Comparison of ENCODE assay signal across 17 cellular contexts in the genomic region with DNA sequence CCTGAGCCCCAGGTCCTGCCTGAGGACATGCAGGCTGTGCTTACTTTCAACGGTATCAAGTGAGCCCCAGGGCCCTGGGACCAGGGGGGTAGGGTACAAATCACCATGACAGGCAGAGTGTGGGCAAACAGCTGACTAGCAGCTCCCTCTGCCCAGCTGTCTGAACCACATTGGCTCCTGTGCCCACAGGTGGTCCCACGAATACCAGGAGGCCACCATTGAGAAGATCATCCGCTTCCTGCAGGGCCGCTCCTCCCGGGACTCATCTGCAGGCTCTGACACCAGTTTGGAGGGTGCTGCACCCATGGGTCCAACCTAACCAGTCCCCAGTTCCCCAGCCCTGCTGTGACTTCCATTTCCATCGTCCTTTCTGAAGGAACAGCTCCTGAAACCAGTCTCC. TPM values are rescaled to one million over a fixed set of nuclear protein-coding genes. Genes with fewer than 3 reads are reported as not detected.
DNase-seq lines count a peak whose midpoint lies in the region; ATAC-seq and TF ChIP-seq lines count a peak whose summit lies in the region.
"Had no signal": no experiment of that assay in that cellular context is flagged by ENCODE, and none has a peak within 500 bp of the region (broad histone marks: within the 10 kb centered on the region; RNA-seq: fewer than 3 reads in every experiment).

No MANE protein-coding gene starts in this region.

- intact Hi-C loops in right cardiac atrium (cut with DNase I): no loop called here
- intact Hi-C loops in heart left ventricle (cut with DNase I): no loop called here
- intact Hi-C loops in adrenal gland (cut with DNase I): no loop called here
- intact Hi-C loops in esophagus muscularis mucosa (cut with DNase I): no loop called here

- H3K36me3 ChIP-seq in heart left ventricle: peaks cover 0 to 75% (median 59%) of the 10 kb centered on the region in 9 donors
- peaks cover 0 to 68% of the 10 kb centered on the region in 2 donors for H3K36me3 ChIP-seq in adrenal gland (replicated peaks in 1 of 2)
- no peaks in the 10 kb centered on the region for H3K36me3 ChIP-seq in mesendoderm (ENCODE audit: control insufficient read depth, insufficient read depth, low read length)
- H3K36me3 ChIP-seq in esophagus muscularis mucosa: peaks cover 14 to 98% (median 64%) of the 10 kb centered on the region in 4 donors

- H3K4ac ChIP-seq in mesendoderm (ENCODE audit: low read depth, low read length): no peak overlapping the region

- no peaks in the 10 kb centered on the region for H3K4me1 ChIP-seq in right cardiac atrium (ENCODE audit: control insufficient read depth, insufficient read depth, low read length)
- peaks cover 0 to 22% (median 0%) of the 10 kb centered on the region in 12 donors for H3K4me1 ChIP-seq in heart left ventricle
- peaks cover 22 to 31% of the 10 kb centered on the region in 2 donors for H3K4me1 ChIP-seq in adrenal gland (replicated peaks in 1 of 2)
- H3K4me1 ChIP-seq in mesendoderm (ENCODE audit: control insufficient read depth, low read depth, low read length): peaks cover 22% of the 10 kb centered on the region
- H3K4me1 ChIP-seq in esophagus muscularis mucosa: no peaks in the 10 kb centered on the region
- H3K4me1 ChIP-seq: HAP-1 had no signal

- peak overlapping the region; percentile 41 for H2BK5ac ChIP-seq in mesendoderm (ENCODE audit: low read length)

- no peak overlapping the region for H3K9ac ChIP-seq in mesendoderm (ENCODE audit: low read length)
- H3K9ac ChIP-seq: GM23248 had no signal

- H4K5ac ChIP-seq in mesendoderm (ENCODE audit: low read length): no peak overlapping the region

- no peak overlapping the region for H3K23ac ChIP-seq in mesendoderm (ENCODE audit: low read length)

- H2BK120ac ChIP-seq in mesendoderm (ENCODE audit: low read depth, low read length): no peak overlapping the region

- no peak overlapping the region for H3K4me2 ChIP-seq in mesendoderm (ENCODE audit: low read length)

- TF ChIP-seq CTCF in heart left ventricle (IDR thresholded peaks at IDR 0.05) (no peak), adrenal gland (IDR thresholded peaks at IDR 0.05) (no peak), esophagus muscularis mucosa (IDR thresholded peaks at IDR 0.05) (no peak)

- H3K4me3 ChIP-seq in right cardiac atrium (ENCODE audit: low read length): no peak overlapping the region
- H3K4me3 ChIP-seq in heart left ventricle: no peak overlapping the region
- no peak overlapping the region for H3K4me3 ChIP-seq in adrenal gland
- no peak overlapping the region for H3K4me3 ChIP-seq in mesendoderm (ENCODE audit: low read length)
- no peak overlapping the region for H3K4me3 ChIP-seq in esophagus muscularis mucosa
- H3K4me3 ChIP-seq: BLaER1 treated with 17β-estradiol and CSF1 and Interleukin-3, amounts not matched to agents 10 nM and 100 nM; GM23248; HAP-1 had no signal

- no peak overlapping the region for H2AK5ac ChIP-seq in mesendoderm (ENCODE audit: low read length)

- ATAC-seq in right cardiac atrium: peak; percentile 5 to 8
- no peak for ATAC-seq in heart left ventricle
- ATAC-seq in GM21526 (IDR thresholded peaks at IDR 0.05; ENCODE audit: low FRiP score, unreplicated experiment): no peak

- H3K56ac ChIP-seq in mesendoderm (ENCODE audit: low read length): peak overlapping the region; percentile 18

- H4K8ac ChIP-seq in mesendoderm (ENCODE audit: low read depth, low read length): no peak overlapping the region

- H3K18ac ChIP-seq in mesendoderm (ENCODE audit: low read length): no peak overlapping the region

- TF ChIP-seq POLR2A in heart left ventricle (IDR thresholded peaks at IDR 0.05) (no peak), adrenal gland (IDR thresholded peaks at IDR 0.05) (no peak), esophagus muscularis mucosa (IDR thresholded peaks at IDR 0.05; ENCODE audit: low read depth) (no peak)

- no peak overlapping the region for H2BK15ac ChIP-seq in mesendoderm (replicated peaks; ENCODE audit: low read depth)

- WGBS in right cardiac atrium: 91% methylated on average over 6 of the region's 6 CpGs
- 85 to 94% (median 88%) methylated on average over 5 to 6 of the region's 6 CpGs for WGBS in heart left ventricle, 4 donors
- WGBS in adrenal gland, 4 donors: 82 to 89% (median 85%) methylated on average over 5 to 6 of the region's 6 CpGs
- no CpG with 5 or more reads among the region's 6 CpGs for WGBS in mesendoderm (ENCODE audit: extremely low coverage, insufficient coverage, low lambda C conversion rate)
- 92% methylated on average over 6 of the region's 6 CpGs for WGBS in esophagus muscularis mucosa

- H3K27ac ChIP-seq in right cardiac atrium (ENCODE audit: low read length): no peak overlapping the region
- no peak overlapping the region for H3K27ac ChIP-seq in heart left ventricle
- peak overlapping the region in 3 of 5 donors; percentile 29 to 77 (median 56) for H3K27ac ChIP-seq in adrenal gland
- H3K27ac ChIP-seq in mesendoderm (ENCODE audit: low read depth, low read length): peak overlapping the region; percentile 5
- H3K27ac ChIP-seq in esophagus muscularis mucosa (replicated peaks in 1 of 4): no peak overlapping the region
- H3K27ac ChIP-seq: 22Rv1, GM23248 had no signal

- H3K79me2 ChIP-seq in mesendoderm (ENCODE audit: control insufficient read depth, insufficient read depth, low read length): no peaks in the 10 kb centered on the region

- H3K27me3 ChIP-seq in right cardiac atrium (ENCODE audit: control insufficient read depth, insufficient read depth): no peaks in the 10 kb centered on the region
- H3K27me3 ChIP-seq in heart left ventricle: no peaks in the 10 kb centered on the region
- H3K27me3 ChIP-seq in adrenal gland: no peaks in the 10 kb centered on the region
- no peaks in the 10 kb centered on the region for H3K27me3 ChIP-seq in mesendoderm (ENCODE audit: insufficient read depth, low read length, poor library complexity)
- H3K27me3 ChIP-seq in esophagus muscularis mucosa: no peaks in the 10 kb centered on the region
- H3K27me3 ChIP-seq: BLaER1 treated with 17β-estradiol and CSF1 and Interleukin-3, amounts not matched to agents 10 nM and 100 nM had no signal

- H3K79me1 ChIP-seq in mesendoderm (ENCODE audit: low read length): no peaks in the 10 kb centered on the region

- no peaks in the 10 kb centered on the region for H3K9me3 ChIP-seq in right cardiac atrium (ENCODE audit: control insufficient read depth, low read length)
- H3K9me3 ChIP-seq in heart left ventricle: no peaks in the 10 kb centered on the region
- no peaks in the 10 kb centered on the region for H3K9me3 ChIP-seq in adrenal gland (replicated peaks in 1 of 3)
- H3K9me3 ChIP-seq in esophagus muscularis mucosa: no peaks in the 10 kb centered on the region
- H3K9me3 ChIP-seq: BLaER1 treated with 17β-estradiol and CSF1 and Interleukin-3, amounts not matched to agents 10 nM and 100 nM; HAP-1 had no signal

- no peak for TF ChIP-seq EP300 in esophagus muscularis mucosa (IDR thresholded peaks at IDR 0.05)

- DNase-seq in right cardiac atrium (no peak), heart left ventricle (no peak), adrenal gland (no peak), mesendoderm (no peak), esophagus muscularis mucosa (ENCODE audit: extremely low spot score) (no peak)
- no peak for DNase-seq in activated naive CD4-positive, alpha-beta T cell treated with anti-CD3 and anti-CD28 coated beads, Interleukin-2, amount 50 U/mL, for 16 hours
- DNase-seq: ACHN; Calu3; CD4-positive, CD25-positive, alpha-beta regulatory T cell; DMS 273 treated with DMSO at 0.1 percent for 48 hours; GM23248 had no signal

RNA-seq across cellular contexts. Expression of gene SLC46A1, which starts 10.0 kb away (rescaled TPM):
- total RNA-seq in right cardiac atrium: 1 to 10 TPM; 5.3 to 9.2 (median 7.6) TPM
- 3.0 TPM for polyA plus RNA-seq in right cardiac atrium
- 10 to 100 TPM in 2 of 9 donors, 1 to 10 TPM in 7; 3.4 to 13.9 (median 4.7) TPM for total RNA-seq in heart left ventricle
- 1 to 10 TPM; 2.6 to 3.7 TPM for polyA plus RNA-seq in heart left ventricle
- 10 to 100 TPM; 35.6 to 79.8 (median 49.9) TPM for total RNA-seq in adrenal gland
- 100 to 1,000 TPM in 1 of 3 donors, 10 to 100 TPM in 2; 13.3 to 104 (median 15.4) TPM for polyA plus RNA-seq in adrenal gland
- 7.0 TPM for polyA plus RNA-seq in mesendoderm (2013, experiment 1 of 2)
- polyA plus RNA-seq in mesendoderm (2013, experiment 2 of 2): 6.5 TPM
- total RNA-seq in esophagus muscularis mucosa: 1 to 10 TPM; 4.6 to 9.6 (median 7.4) TPM

RNA-seq across cellular contexts. Expression of gene SARM1, which starts 24.5 kb away (rescaled TPM):
- 1 to 10 TPM; 5.8 to 8.9 (median 7.1) TPM for total RNA-seq in right cardiac atrium
- polyA plus RNA-seq in right cardiac atrium: 4.0 TPM
- total RNA-seq in heart left ventricle: 10 to 100 TPM in 4 of 9 donors, 1 to 10 TPM in 5; 4.7 to 11.3 (median 8.5) TPM
- 1 to 10 TPM; 3.7 to 4.4 TPM for polyA plus RNA-seq in heart left ventricle
- 10 to 100 TPM; 20.7 to 40.0 (median 28.2) TPM for total RNA-seq in adrenal gland
- 10 to 100 TPM; 10.8 to 22.6 (median 16.0) TPM for polyA plus RNA-seq in adrenal gland
- 2.2 TPM for polyA plus RNA-seq in mesendoderm (2013, experiment 1 of 2)
- polyA plus RNA-seq in mesendoderm (2013, experiment 2 of 2): 2.6 TPM
- 10 to 100 TPM in 3 of 4 donors, 1 to 10 TPM in 1; 8.3 to 24.9 (median 13.8) TPM for total RNA-seq in esophagus muscularis mucosa

RNA-seq across cellular contexts. Expression of gene VTN, which starts 25.9 kb away (rescaled TPM):
- total RNA-seq in right cardiac atrium (10 to 100 TPM in 1 of 4 donors, 1 to 10 TPM in 3; 3.8 to 10.5 (median 4.1) TPM), heart left ventricle (100 to 1,000 TPM in 2 of 9 donors, 10 to 100 TPM in 7; 28.0 to 120 (median 67.3) TPM), adrenal gland (100 to 1,000 TPM; 140 to 470 (median 223) TPM), esophagus muscularis mucosa (1 to 10 TPM in 1 of 4 donors, under 1 TPM in 3; under 0.01 to 1.3 (median 0.58) TPM)
- polyA plus RNA-seq in right cardiac atrium (3.8 TPM), heart left ventricle (10 to 100 TPM; 16.9 to 29.5 TPM), adrenal gland (100 to 1,000 TPM in 2 of 3 donors, 10 to 100 TPM in 1; 69.9 to 184 (median 122) TPM)
- not detected for polyA plus RNA-seq in mesendoderm (2013, experiment 1 of 2)
- 0.04 TPM for polyA plus RNA-seq in mesendoderm (2013, experiment 2 of 2)
- total RNA-seq: Calu3; CD4-positive, CD25-positive, alpha-beta regulatory T cell; Daoy; GM23248; HT-29 had no signal

RNA-seq across cellular contexts. Expression of gene SEBOX, which starts 31.0 kb away (rescaled TPM):
- not detected for total RNA-seq in right cardiac atrium
- not detected for polyA plus RNA-seq in right cardiac atrium
- total RNA-seq in heart left ventricle: not detected
- polyA plus RNA-seq in heart left ventricle: not detected
- total RNA-seq in adrenal gland: not detected
- not detected for polyA plus RNA-seq in adrenal gland
- not detected for polyA plus RNA-seq in mesendoderm (2013, experiment 1 of 2)
- not detected for polyA plus RNA-seq in mesendoderm (2013, experiment 2 of 2)
- total RNA-seq in esophagus muscularis mucosa: not detected
- total RNA-seq: Calu3; CD4-positive, CD25-positive, alpha-beta regulatory T cell; Daoy; GM23248; HT-29 had no signal
- polyA plus RNA-seq: CD4-positive, CD25-positive, alpha-beta regulatory T cell; GM23248 had no signal

RNA-seq across cellular contexts. Expression of gene POLDIP2, which starts 38.6 kb away (rescaled TPM):
- total RNA-seq in right cardiac atrium: 10 to 100 TPM; 97.1 to 99.8 (median 98.6) TPM
- 95.6 TPM for polyA plus RNA-seq in right cardiac atrium
- 100 to 1,000 TPM; 125 to 194 (median 163) TPM for total RNA-seq in heart left ventricle
- 100 to 1,000 TPM in 1 of 2 donors, 10 to 100 TPM in 1; 97.8 to 186 TPM for polyA plus RNA-seq in heart left ventricle
- 100 to 1,000 TPM; 160 to 204 (median 180) TPM for total RNA-seq in adrenal gland
- polyA plus RNA-seq in adrenal gland: 100 to 1,000 TPM in 2 of 3 donors, 10 to 100 TPM in 1; 74.2 to 201 (median 111) TPM
- 70.0 TPM for polyA plus RNA-seq in mesendoderm (2013, experiment 1 of 2)
- 71.5 TPM for polyA plus RNA-seq in mesendoderm (2013, experiment 2 of 2)
- total RNA-seq in esophagus muscularis mucosa: 10 to 100 TPM; 67.7 to 97.5 (median 81.4) TPM

Comparison
In these comparisons a context has a peak if more than half of its experiments do, and no peak if none do; other contexts are left out.
1. ATAC-seq: peak in right cardiac atrium (2 of 2); none in heart left ventricle (0 of 4) and GM21526 (single experiment).
2. H3K27ac ChIP-seq: peak in adrenal gland (3 of 5) and mesendoderm (single experiment); none in right cardiac atrium (single experiment), heart left ventricle (0 of 12) and esophagus muscularis mucosa (0 of 4).